ENCODE assay signal across 10 cellular contexts in genomic region chr18:14086459-14087231, GRCh38. TPM values are rescaled to one million over a fixed set of nuclear protein-coding genes. Genes with fewer than 3 reads are reported as not detected.
A peak's percentile ranks its signal among the peaks of the same experiment; 100 is the strongest.
DNase-seq lines count a peak whose midpoint lies in the region; ATAC-seq and TF ChIP-seq lines count a peak whose summit lies in the region.
"Had no signal": no experiment of that assay in that cellular context is flagged by ENCODE, and none has a peak within 500 bp of the region (broad histone marks: within the 10 kb centered on the region; RNA-seq: fewer than 3 reads in every experiment).

No MANE protein-coding gene starts in this region.

- H3K9me2 ChIP-seq in GM23338 (ENCODE audit: insufficient read depth) = no peaks in the 10 kb centered on the region

- H3K4me2 ChIP-seq in GM23338 = no peak overlapping the region

- H3K36me3 ChIP-seq in GM23338 (ENCODE audit: insufficient read depth) (no peaks in the 10 kb centered on the region), uterus (no peaks in the 10 kb centered on the region)
- H3K36me3 ChIP-seq: neutrophil had no signal

- H3K36me3 Mint-ChIP-seq in GM23338 (ENCODE audit: low read depth) = no peaks in the 10 kb centered on the region

- H3K4me1 Mint-ChIP-seq in GM23338 = peaks cover 5% of the 10 kb centered on the region; the same call in 2 of the 3 replicates

- no peaks in the 10 kb centered on the region for H3K9me3 Mint-ChIP-seq in GM23338
- H3K9me3 Mint-ChIP-seq: T-helper 1 cell treated with Interleukin-12 subunit alpha and Interleukin-12 subunit beta and Interleukin-4 antibody, amounts not matched to agents 30 μg/mL and 1 μg/mL, for 36 hours had no signal

- peak; percentile 76 to 89 for TF ChIP-seq CTCF in GM23338 (conservative IDR thresholded peaks at IDR 0.05; ENCODE audit: low read depth in 2 of 2)
- TF ChIP-seq CTCF in uterus (IDR thresholded peaks at IDR 0.05) = peak in 1 of 4 experiments; percentile 8

- H3K27ac ChIP-seq in GM23338 (ENCODE audit: low read depth) = no peak overlapping the region
- H3K27ac ChIP-seq in uterus = no peak overlapping the region
- H3K27ac ChIP-seq: neutrophil had no signal

- no peak overlapping the region for H3K4me3 ChIP-seq in GM23338
- no peak overlapping the region for H3K4me3 ChIP-seq in uterus

- in situ Hi-C loops in T47D (cut with HindIII; ENCODE audit: low pct_unique_long_range_greater_than_20kb, low sequenced_read_pairs) = no loop called here

- H3K9me3 ChIP-seq in uterus = no peaks in the 10 kb centered on the region
- H3K9me3 ChIP-seq: neutrophil had no signal

- no peaks in the 10 kb centered on the region for H3K4me1 ChIP-seq in GM23338 (ENCODE audit: insufficient read depth)
- H3K4me1 ChIP-seq in uterus = no peaks in the 10 kb centered on the region

- H3K27me3 ChIP-seq in GM23338 (ENCODE audit: insufficient read depth) (no peaks in the 10 kb centered on the region), uterus (no peaks in the 10 kb centered on the region)
- H3K27me3 ChIP-seq: neutrophil had no signal

- no peak overlapping the region for H3K27ac Mint-ChIP-seq in GM23338
- H3K27ac Mint-ChIP-seq: T-helper 1 cell treated with Interleukin-12 subunit alpha and Interleukin-12 subunit beta and Interleukin-4 antibody, amounts not matched to agents 30 μg/mL and 1 μg/mL, for 36 hours had no signal

- H3K4me3 Mint-ChIP-seq in GM23338 = no peak overlapping the region
- H3K4me3 Mint-ChIP-seq: T-helper 1 cell treated with Interleukin-12 subunit alpha and Interleukin-12 subunit beta and Interleukin-4 antibody, amounts not matched to agents 30 μg/mL and 1 μg/mL, for 36 hours had no signal

- H2AFZ ChIP-seq in GM23338 = no peak overlapping the region

- H3K27me3 Mint-ChIP-seq in GM23338 (ENCODE audit: insufficient read depth, low read depth, poor library complexity) = no peaks in the 10 kb centered on the region

- no peaks in the 10 kb centered on the region for H4K20me1 ChIP-seq in GM23338 (replicated peaks; ENCODE audit: insufficient read depth)

- no peak for TF ChIP-seq POLR2A in uterus (IDR thresholded peaks at IDR 0.05)

- intact Hi-C loops in uterus (cut with DNase I; ENCODE audit: low total_unique reads) = no loop called here

- DNase-seq in DMS 273 (lab: John Stamatoyannopoulos, UW; ENCODE audit: unreplicated experiment) (peak; percentile 81), GM23338 (ENCODE audit: low spot score) (peak; percentile 84), NCI-H2227 (lab: John Stamatoyannopoulos, UW; ENCODE audit: unreplicated experiment) (peak; percentile 70), T47D (ENCODE audit: low read depth in 1 of 2, low spot score in 1 of 2) (peak; percentile 14 to 65), left kidney (ENCODE audit: low read depth, low spot score) (peak; percentile 82), uterus (no peak)

- no peaks in the 10 kb centered on the region for H3F3A ChIP-seq in GM23338 (replicated peaks; ENCODE audit: low read depth)

- H3K79me2 ChIP-seq in GM23338 (replicated peaks; ENCODE audit: insufficient read depth) = no peaks in the 10 kb centered on the region

- ATAC-seq in GM23338 (peak; percentile 94), HG02588 (IDR thresholded peaks at IDR 0.05; ENCODE audit: unreplicated experiment) (no peak), HG03460 (IDR thresholded peaks at IDR 0.05; ENCODE audit: unreplicated experiment) (no peak)

TF ChIP-seq in GM23338, 12 proteins besides CTCF, POLR2A, EP300 and RAD21:
- TF ChIP-seq ZNF462 (CRISPR knock-in tag; IDR thresholded peaks at IDR 0.05) = no peak
- TF ChIP-seq EZH2 (IDR thresholded peaks at IDR 0.05; ENCODE audit: low read depth, unreplicated experiment) = no peak
- TF ChIP-seq ETS1 (IDR thresholded peaks at IDR 0.05) = no peak
- TF ChIP-seq CREB1 (CRISPR knock-in tag; IDR thresholded peaks at IDR 0.05; ENCODE audit: low read depth) = no peak

RNA-seq across cellular contexts. Expression of gene ZNF519, which starts 45.6 kb away (rescaled TPM):
- total RNA-seq in GM23338 (2014; rRNA removed; shearing (Covaris generic)) = 54.6 and 59.6 TPM in 2 replicates
- 22.8 and 29.4 TPM in 2 replicates for polyA plus RNA-seq in GM23338 (2016; fragmentation: Nextera tagmentation; extraction: Ambion mirVana)
- 10 to 100 TPM; 20.9 to 35.1 (median 27.5) TPM for total RNA-seq in uterus

Comparison
In these comparisons a context has a peak if more than half of its experiments do, and no peak if none do; other contexts are left out.
1. DNase-seq: peak in DMS 273 (single experiment), GM23338 (single experiment), NCI-H2227 (single experiment), T47D (2 of 2) and left kidney (single experiment); none in uterus (0 of 2).